13 cellular contexts compared by ENCODE assay signal in the genomic region with DNA sequence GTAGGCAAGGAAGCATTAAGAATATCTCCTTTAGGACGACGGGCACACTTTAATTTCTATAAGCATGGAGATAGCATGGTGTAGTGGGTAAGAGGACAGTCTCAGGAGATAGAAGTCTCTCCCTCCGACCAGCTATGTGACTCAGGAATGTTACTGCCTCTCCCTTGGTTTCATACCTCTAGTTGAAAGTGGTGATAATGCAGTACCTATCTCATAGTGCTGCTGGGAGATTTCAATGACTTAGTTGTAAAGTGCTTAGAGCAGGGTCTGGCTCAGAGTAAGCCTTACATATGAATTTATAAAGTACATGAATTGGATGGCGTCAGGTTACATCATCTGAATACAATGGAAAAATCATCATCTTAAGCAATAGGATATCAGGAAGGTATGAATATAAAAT.
DNase-seq lines count a peak whose midpoint lies in the region; ATAC-seq and TF ChIP-seq lines count a peak whose summit lies in the region.
"Had no signal": no experiment of that assay in that cellular context is flagged by ENCODE, and none has a peak within 500 bp of the region (broad histone marks: within the 10 kb centered on the region; RNA-seq: fewer than 3 reads in every experiment).

No MANE protein-coding gene starts in this region.

- H3K27ac ChIP-seq in PC-9, result no peak overlapping the region
- no peak overlapping the region for H3K27ac ChIP-seq in heart right ventricle
- H3K27ac ChIP-seq: BLaER1 treated with 17β-estradiol and CSF1 and Interleukin-3, amounts not matched to agents 10 nM and 100 nM; HL-60 had no signal

- H3K27me3 ChIP-seq in PC-9 (ENCODE audit: insufficient read depth, low read depth) (no peaks in the 10 kb centered on the region), heart right ventricle (no peaks in the 10 kb centered on the region)
- H3K27me3 ChIP-seq: BLaER1 treated with 17β-estradiol and CSF1 and Interleukin-3, amounts not matched to agents 10 nM and 100 nM had no signal

- H3K36me3 ChIP-seq in PC-9 (ENCODE audit: low read depth) (no peaks in the 10 kb centered on the region), heart right ventricle (no peaks in the 10 kb centered on the region)
- H3K36me3 ChIP-seq: BLaER1 treated with 17β-estradiol and CSF1 and Interleukin-3, amounts not matched to agents 10 nM and 100 nM had no signal

- POLR2A ChIA-PET in PC-9 (lab: Charles Lee; ENCODE audit: unreplicated experiment), result no interaction called here

- no peak for TF ChIP-seq CTCF in PC-9 (conservative IDR thresholded peaks at IDR 0.05)
- no peak for TF ChIP-seq CTCF in heart right ventricle (IDR thresholded peaks at IDR 0.05)

- BruUV-seq in PC-9 (replicated peaks; lab: Mats Ljungman, UMichigan), result no TSS peak

- H3K4me1 ChIP-seq in PC-9 (replicated peaks; ENCODE audit: insufficient read depth) (no peaks in the 10 kb centered on the region), heart right ventricle (no peaks in the 10 kb centered on the region)
- H3K4me1 ChIP-seq: BLaER1 treated with 17β-estradiol and CSF1 and Interleukin-3, amounts not matched to agents 10 nM and 100 nM had no signal

- H2AFZ ChIP-seq in PC-9, result 0 out of 2 replicates have a peak overlapping the region, but pooled peaks have one; percentile 37

- H4K20me1 ChIP-seq in PC-9 (ENCODE audit: insufficient read depth), result no peaks in the 10 kb centered on the region
- H4K20me1 ChIP-seq: BLaER1 treated with 17β-estradiol and CSF1 and Interleukin-3, amounts not matched to agents 10 nM and 100 nM had no signal

- peak; percentile 3 for DNase-seq in NCI-H82 (lab: John Stamatoyannopoulos, UW)
- DNase-seq in NCI-H82 treated with DMSO at 0.1 percent for 48 hours (lab: John Stamatoyannopoulos, UW; ENCODE audit: unreplicated experiment), result no peak
- DNase-seq in PC-9, result no peak
- DNase-seq in iPS-NIHi7 (ENCODE audit: extremely low spot score), result peak; percentile 9
- no peak for DNase-seq in LoVo (ENCODE audit: low spot score)
- DNase-seq in DMS153 (lab: John Stamatoyannopoulos, UW), result no peak
- no peak for DNase-seq in heart right ventricle
- DNase-seq: Calu3; CD8-positive, alpha-beta T cell; DMS 273 treated with DMSO at 0.1 percent for 48 hours; HCEC 1CT had no signal

- no peaks in the 10 kb centered on the region for H3K9me2 ChIP-seq in PC-9 (ENCODE audit: insufficient read depth)

- WGBS in heart right ventricle, 2 donors, result 44 to 63% methylated on average over 4 of the region's 4 CpGs

- no peak overlapping the region for H3K4me2 ChIP-seq in PC-9
- H3K4me2 ChIP-seq: BLaER1 treated with 17β-estradiol and CSF1 and Interleukin-3, amounts not matched to agents 10 nM and 100 nM had no signal

- H3K9me3 ChIP-seq in PC-9 (ENCODE audit: insufficient read depth, low read depth) (no peaks in the 10 kb centered on the region), heart right ventricle (no peaks in the 10 kb centered on the region)
- H3K9me3 ChIP-seq: BLaER1 treated with 17β-estradiol and CSF1 and Interleukin-3, amounts not matched to agents 10 nM and 100 nM had no signal

- H3F3A ChIP-seq in PC-9 (ENCODE audit: insufficient read depth, low read depth), result no peaks in the 10 kb centered on the region

- no peak overlapping the region for H3K4me3 ChIP-seq in PC-9
- no peak overlapping the region for H3K4me3 ChIP-seq in heart right ventricle
- H3K4me3 ChIP-seq: BLaER1 treated with 17β-estradiol and CSF1 and Interleukin-3, amounts not matched to agents 10 nM and 100 nM had no signal

- H3K79me2 ChIP-seq in PC-9 (ENCODE audit: low read depth), result no peaks in the 10 kb centered on the region

- intact Hi-C loops in PC-9 (cut with micrococcal nuclease; ENCODE audit: unreplicated experiment), result no loop called here
- intact Hi-C loops in heart right ventricle (cut with DNase I), result no loop called here

- CTCF ChIA-PET in PC-9 (lab: Charles Lee), result no interaction called here

- no peak for ATAC-seq in heart right ventricle
- ATAC-seq: CD8-positive, alpha-beta T cell had no signal

Comparison
In these comparisons a context has a peak if more than half of its experiments do, and no peak if none do; other contexts are left out.
1. DNase-seq: peak in NCI-H82 (single experiment) and iPS-NIHi7 (single experiment); none in NCI-H82 treated with DMSO at 0.1 percent for 48 hours (single experiment), PC-9 (0 of 2), LoVo (single experiment), DMS153 (single experiment) and heart right ventricle (0 of 2).